Comparison of ENCODE assay signal across 8 cellular contexts in the genomic region with DNA sequence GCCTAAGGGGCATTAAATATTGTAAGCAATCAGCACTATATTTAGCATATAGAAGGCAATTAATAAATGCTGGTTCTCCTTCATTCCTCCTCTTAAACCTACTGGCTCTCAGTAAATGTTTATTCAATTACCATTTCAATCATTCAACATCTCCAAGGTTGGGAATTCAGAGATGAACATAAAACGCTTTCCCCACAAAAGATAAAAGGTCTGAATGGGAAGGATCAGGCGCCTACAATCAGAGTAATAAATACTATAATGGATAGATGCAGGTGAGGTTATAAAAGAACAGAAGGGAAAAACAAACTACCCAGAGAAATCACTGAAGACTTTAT. TPM values are rescaled to one million over a fixed set of nuclear protein-coding genes. Genes with fewer than 3 reads are reported as not detected.
A peak's percentile ranks its signal among the peaks of the same experiment; 100 is the strongest.
DNase-seq lines count a peak whose midpoint lies in the region; ATAC-seq and TF ChIP-seq lines count a peak whose summit lies in the region.

No MANE protein-coding gene starts in this region.

- H3K9me3 ChIP-seq in KOPT-K1 (ENCODE audit: insufficient read depth, low read length, poor library complexity, severe bottlenecking) = no peaks in the 10 kb centered on the region
- H3K9me3 ChIP-seq in colonic mucosa = no peaks in the 10 kb centered on the region
- no peaks in the 10 kb centered on the region for H3K9me3 ChIP-seq in aorta (ENCODE audit: control insufficient read depth, low read length)

- no peak for DNase-seq in AG04449 (ENCODE audit: low read depth, low spot score)
- DNase-seq in colonic mucosa = no peak
- DNase-seq in natural killer cell treated with Interleukin-12 subunit alpha and Interleukin-12 subunit beta and Interleukin-15 and Interleukin-18, amount 100 ng/mL, for 72 hours (ENCODE audit: low spot score) = no peak
- no peak for DNase-seq in aorta
- no peak for DNase-seq in OCI-M1 (lab: John Stamatoyannopoulos, UW)
- DNase-seq in anterior cingulate cortex (lab: John Stamatoyannopoulos, UW) = no peak

- TF ChIP-seq CTCF in AG04449 (IDR thresholded peaks at IDR 0.05; ENCODE audit: insufficient read depth, low read length, missing control alignments) = no peak
- no peak for TF ChIP-seq CTCF in colonic mucosa (IDR thresholded peaks at IDR 0.05)

- no peaks in the 10 kb centered on the region for H3K27me3 ChIP-seq in colonic mucosa
- H3K27me3 ChIP-seq in aorta (ENCODE audit: control insufficient read depth in 1 of 2, insufficient read depth in 2 of 2, low read length in 1 of 2) = no peaks in the 10 kb centered on the region

- no peaks in the 10 kb centered on the region for H3K9me3 Mint-ChIP-seq in natural killer cell treated with Interleukin-12 subunit alpha and Interleukin-12 subunit beta and Interleukin-15 and Interleukin-18, amount 100 ng/mL, for 72 hours

- no peaks in the 10 kb centered on the region for H3K27me3 Mint-ChIP-seq in natural killer cell treated with Interleukin-12 subunit alpha and Interleukin-12 subunit beta and Interleukin-15 and Interleukin-18, amount 100 ng/mL, for 72 hours

- CTCF ChIA-PET in AG04449 (lab: Yijun Ruan, JAX) = interaction anchor here (0.7 to 1.0 kb wide), 2 partner anchors 22 to 138 kb away, joined by 3 to 4 read pairs; partner anchors contain the start of gene BTF3L4

- no peak for ATAC-seq in natural killer cell treated with Interleukin-12 subunit alpha and Interleukin-12 subunit beta and Interleukin-15 and Interleukin-18, amount 100 ng/mL, for 72 hours
- ATAC-seq in aorta (ENCODE audit: low FRiP score) (no peak), GM18519 (IDR thresholded peaks at IDR 0.05; ENCODE audit: low FRiP score, unreplicated experiment) (no peak)

- H3K36me3 ChIP-seq in KOPT-K1 (ENCODE audit: insufficient read depth, low read length) (peaks cover 39% of the 10 kb centered on the region), colonic mucosa (no peaks in the 10 kb centered on the region), aorta (ENCODE audit: control insufficient read depth in 1 of 2, insufficient read depth in 2 of 2, low read length in 1 of 2) (no peaks in the 10 kb centered on the region)

- no peak overlapping the region for H3K9ac ChIP-seq in colonic mucosa (ENCODE audit: low read depth in 2 of 2, low read length in 2 of 2)

- H3K36me3 Mint-ChIP-seq in natural killer cell treated with Interleukin-12 subunit alpha and Interleukin-12 subunit beta and Interleukin-15 and Interleukin-18, amount 100 ng/mL, for 72 hours = no peaks in the 10 kb centered on the region

- H3K4me3 ChIP-seq in AG04449 (ENCODE audit: low read depth, low read length) (peak overlapping the region; percentile 99), colonic mucosa (no peak overlapping the region), aorta (ENCODE audit: low read length in 2 of 2) (no peak overlapping the region)

- POLR2A ChIA-PET in AG04449 (lab: Yijun Ruan, JAX) = interaction anchor here (0.6 to 1.7 kb wide), 3 partner anchors 21 to 27 kb away, joined by 3 to 6 read pairs (median 5); partner anchors contain the start of genes BTF3L4 and TXNDC12

- H3K4me3 Mint-ChIP-seq in natural killer cell treated with Interleukin-12 subunit alpha and Interleukin-12 subunit beta and Interleukin-15 and Interleukin-18, amount 100 ng/mL, for 72 hours = peak overlapping the region; percentile 89

- 95 to 97% methylated on average over 2 of the region's 2 CpGs for WGBS in aorta, 2 donors

- intact Hi-C loops in colonic mucosa (cut with DNase I) = no loop called here
- intact Hi-C loops in aorta (cut with DNase I) = no loop called here

- H3K4me1 ChIP-seq in colonic mucosa = peaks cover 6% of the 10 kb centered on the region
- no peaks in the 10 kb centered on the region for H3K4me1 ChIP-seq in aorta (ENCODE audit: control insufficient read depth in 1 of 2, insufficient read depth in 2 of 2, low read length in 2 of 2)

- peak overlapping the region; percentile 75 for H3K27ac ChIP-seq in KOPT-K1 (ENCODE audit: low read depth, low read length, poor library complexity, severe bottlenecking)
- peak overlapping the region; percentile 84 for H3K27ac ChIP-seq in colonic mucosa
- H3K27ac ChIP-seq in aorta (ENCODE audit: low read depth in 1 of 2, low read length in 2 of 2) = no peak overlapping the region

- peak overlapping the region; percentile 92 for H3K27ac Mint-ChIP-seq in natural killer cell treated with Interleukin-12 subunit alpha and Interleukin-12 subunit beta and Interleukin-15 and Interleukin-18, amount 100 ng/mL, for 72 hours

- peaks cover 19 to 32% of the 10 kb centered on the region in 2 donors for H3K4me1 Mint-ChIP-seq in natural killer cell treated with Interleukin-12 subunit alpha and Interleukin-12 subunit beta and Interleukin-15 and Interleukin-18, amount 100 ng/mL, for 72 hours (ENCODE audit: low read depth in 2 of 2)

RNA-seq across cellular contexts. Expression of gene KTI12, which starts 0.4 kb away (rescaled TPM):
- total RNA-seq in colonic mucosa (1 to 10 TPM; 7.5 to 8.4 TPM), aorta (1 to 10 TPM; 7.7 to 7.9 TPM)
- total RNA-seq in natural killer cell treated with Interleukin-12 subunit alpha and Interleukin-12 subunit beta and Interleukin-15 and Interleukin-18, amount 100 ng/mL, for 72 hours = 10 to 100 TPM; 17.6 to 27.8 TPM
- 1 to 10 TPM; 2.0 to 6.4 TPM for polyA plus RNA-seq in aorta

RNA-seq across cellular contexts. Expression of gene TXNDC12, which starts 21.0 kb away (rescaled TPM):
- total RNA-seq in colonic mucosa (10 to 100 TPM; 51.7 to 68.1 TPM), aorta (10 to 100 TPM; 27.1 to 46.5 TPM)
- 10 to 100 TPM; 32.0 to 50.2 TPM for total RNA-seq in natural killer cell treated with Interleukin-12 subunit alpha and Interleukin-12 subunit beta and Interleukin-15 and Interleukin-18, amount 100 ng/mL, for 72 hours
- 10 to 100 TPM; 20.9 to 30.3 TPM for polyA plus RNA-seq in aorta

RNA-seq across cellular contexts. Expression of gene BTF3L4, which starts 22.1 kb away (rescaled TPM):
- total RNA-seq in colonic mucosa = 10 to 100 TPM; 20.7 to 23.4 TPM
- 10 to 100 TPM; 24.2 to 29.9 TPM for total RNA-seq in natural killer cell treated with Interleukin-12 subunit alpha and Interleukin-12 subunit beta and Interleukin-15 and Interleukin-18, amount 100 ng/mL, for 72 hours
- total RNA-seq in aorta = 10 to 100 TPM; 35.0 to 41.4 TPM
- 10 to 100 TPM; 33.6 to 45.3 TPM for polyA plus RNA-seq in aorta

RNA-seq across cellular contexts. Expression of gene RAB3B, which starts 43.5 kb away (rescaled TPM):
- total RNA-seq in colonic mucosa (1 to 10 TPM; 3.6 to 6.0 TPM), aorta (under 1 TPM; 0.03 TPM)
- under 1 TPM; 0.05 to 0.08 TPM for total RNA-seq in natural killer cell treated with Interleukin-12 subunit alpha and Interleukin-12 subunit beta and Interleukin-15 and Interleukin-18, amount 100 ng/mL, for 72 hours
- under 1 TPM; 0.05 to 0.13 TPM for polyA plus RNA-seq in aorta

Comparison
In these comparisons a context has a peak if more than half of its experiments do, and no peak if none do; other contexts are left out.
1. H3K27ac ChIP-seq: peak in KOPT-K1 (single experiment) and colonic mucosa (single experiment); none in aorta (0 of 2).